ENCODE assay signal across 8 cellular contexts in the genomic region with DNA sequence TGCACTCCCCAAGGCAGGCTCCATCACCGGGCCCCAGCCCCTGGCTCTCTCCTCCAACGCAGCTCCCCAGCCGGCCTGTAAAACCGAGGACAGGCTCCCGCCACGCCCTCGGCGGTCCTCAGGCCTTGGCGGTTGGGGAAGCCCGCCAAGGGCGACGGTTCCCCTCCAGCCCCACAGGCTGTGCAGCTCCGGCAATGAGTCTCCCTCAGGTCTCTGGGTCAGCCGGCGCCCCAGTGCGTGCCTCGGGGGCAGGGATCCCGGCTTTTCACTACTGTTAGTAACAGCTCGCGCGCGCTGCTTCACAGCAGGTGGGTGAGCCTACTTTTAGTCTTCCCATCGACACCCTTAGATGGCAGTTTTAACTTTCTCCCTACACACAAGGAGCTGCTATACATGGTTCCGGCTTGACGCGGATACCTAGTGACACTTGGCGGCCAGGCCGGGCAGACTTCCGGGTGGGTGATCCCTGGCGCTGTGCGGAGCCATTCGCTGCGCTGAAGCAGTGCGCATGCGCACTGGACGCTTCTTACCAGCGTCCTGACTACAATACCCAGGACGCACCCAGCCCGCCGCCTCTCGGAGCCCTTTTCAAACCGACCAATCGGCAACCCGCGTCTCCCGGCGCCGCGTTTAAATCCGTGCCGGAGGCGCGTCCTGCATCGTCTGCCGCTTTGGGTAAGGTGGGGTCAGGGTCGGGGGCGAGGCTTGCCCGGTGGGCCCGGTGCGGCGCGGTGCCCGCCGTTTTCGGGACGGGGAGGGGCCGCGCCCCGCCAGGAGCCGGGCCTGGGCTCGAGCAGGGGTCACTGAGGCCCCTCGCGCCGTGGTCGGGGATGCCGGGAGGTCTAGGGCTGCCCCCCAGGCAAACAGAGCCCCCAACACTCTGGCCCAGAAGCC. TPM values are rescaled to one million over a fixed set of nuclear protein-coding genes. Genes with fewer than 3 reads are reported as not detected.
DNase-seq lines count a peak whose midpoint lies in the region; ATAC-seq, FAIRE-seq and TF ChIP-seq lines count a peak whose summit lies in the region.

A gene with protein sequence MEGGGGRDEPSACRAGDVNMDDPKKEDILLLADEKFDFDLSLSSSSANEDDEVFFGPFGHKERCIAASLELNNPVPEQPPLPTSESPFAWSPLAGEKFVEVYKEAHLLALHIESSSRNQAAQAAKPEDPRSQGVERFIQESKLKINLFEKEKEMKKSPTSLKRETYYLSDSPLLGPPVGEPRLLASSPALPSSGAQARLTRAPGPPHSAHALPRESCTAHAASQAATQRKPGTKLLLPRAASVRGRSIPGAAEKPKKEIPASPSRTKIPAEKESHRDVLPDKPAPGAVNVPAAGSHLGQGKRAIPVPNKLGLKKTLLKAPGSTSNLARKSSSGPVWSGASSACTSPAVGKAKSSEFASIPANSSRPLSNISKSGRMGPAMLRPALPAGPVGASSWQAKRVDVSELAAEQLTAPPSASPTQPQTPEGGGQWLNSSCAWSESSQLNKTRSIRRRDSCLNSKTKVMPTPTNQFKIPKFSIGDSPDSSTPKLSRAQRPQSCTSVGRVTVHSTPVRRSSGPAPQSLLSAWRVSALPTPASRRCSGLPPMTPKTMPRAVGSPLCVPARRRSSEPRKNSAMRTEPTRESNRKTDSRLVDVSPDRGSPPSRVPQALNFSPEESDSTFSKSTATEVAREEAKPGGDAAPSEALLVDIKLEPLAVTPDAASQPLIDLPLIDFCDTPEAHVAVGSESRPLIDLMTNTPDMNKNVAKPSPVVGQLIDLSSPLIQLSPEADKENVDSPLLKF (plus strand): TSS at position 614 of the 894 bp plus-strand sequence. CDS start 531 bp downstream, outside the sequence.

- peak; percentile 35 for TF ChIP-seq CTCF in D721Med (IDR thresholded peaks at IDR 0.05; ENCODE audit: insufficient read depth, missing control alignments)
- TF ChIP-seq CTCF in OCI-LY3 (IDR thresholded peaks at IDR 0.05; ENCODE audit: low read depth, low read length) = peak; percentile 53
- no peak for TF ChIP-seq CTCF in endothelial cell of umbilical vein (IDR thresholded peaks at IDR 0.05; ENCODE audit: extremely low read depth in 1 of 2, insufficient read depth in 1 of 2, low read depth in 1 of 2, low read length in 2 of 2)

- DNase-seq in D721Med (ENCODE audit: insufficient read length, low spot score) (peak; percentile 86), HuH-7 (ENCODE audit: low spot score) (peak; percentile 100), activated T-cell treated with anti-CD3 and anti-CD28 coated beads for 1 hour (ENCODE audit: low read depth) (peak; percentile 95), endothelial cell of umbilical vein (ENCODE audit: low read depth, low spot score) (peak; percentile 97), middle frontal gyrus (ENCODE audit: extremely low spot score, low spot score) (peak; percentile 95)
- DNase-seq in stimulated activated CD8-positive, alpha-beta memory T cell treated with anti-CD3 and anti-CD28 coated beads, Interleukin-2, amount 100 ng/mL, for 48 hours (ENCODE audit: low read depth in 2 of 2) = peak; percentile 96 to 97

- BruUV-seq in endothelial cell of umbilical vein (replicated peaks; lab: Mats Ljungman, UMichigan) = TSS peak; percentile 55

- no peaks in the 10 kb centered on the region for H3K9me1 ChIP-seq in endothelial cell of umbilical vein (replicated peaks; ENCODE audit: control insufficient read depth, extremely low read depth, insufficient read depth, low read length)

- H2AFZ ChIP-seq in OCI-LY3 (ENCODE audit: low read depth, low read length) (peak within 1 kb of the TSS; percentile 28; the same call in 1 of the 2 replicates), endothelial cell of umbilical vein (ENCODE audit: low read depth, low read length) (peak within 1 kb of the TSS; percentile 71)

- H3K79me2 ChIP-seq in OCI-LY3 (ENCODE audit: low read length) (peaks cover 45% of the 10 kb centered on the region), endothelial cell of umbilical vein (ENCODE audit: control insufficient read depth, insufficient read depth, low read length) (peaks cover 41% of the 10 kb centered on the region)

- FAIRE-seq in D721Med (lab: Jason Lieb, UNC) (no peak), endothelial cell of umbilical vein (lab: Jason Lieb, UNC) (peak; percentile 95)

- peak; percentile 71 for TF ChIP-seq POLR2A in endothelial cell of umbilical vein (IDR thresholded peaks at IDR 0.05; ENCODE audit: low read depth, low read length)

- H3K36me3 ChIP-seq in OCI-LY3 (replicated peaks; ENCODE audit: low read depth, low read length) (peaks cover 28% of the 10 kb centered on the region), endothelial cell of umbilical vein (ENCODE audit: control insufficient read depth in 2 of 2, extremely low read depth in 1 of 2, insufficient read depth in 2 of 2, low read length in 2 of 2) (peaks cover 8 to 16% of the 10 kb centered on the region in 2 experiments)

- CTCF ChIA-PET in endothelial cell of umbilical vein (lab: Charles Lee) = interaction anchor here (1.0 to 3.0 kb wide), 6 partner anchors 9 to 176 kb away, joined by 3 to 12 read pairs (median 4); a partner anchor contains a TSS

- dilution Hi-C loops in endothelial cell of umbilical vein (cut with MboI; ENCODE audit: extremely low pct_ligation_motif_present, low sequenced_read_pairs) = no loop called here

- peak within 1 kb of the TSS; percentile 96 for H3K4me2 ChIP-seq in OCI-LY3 (ENCODE audit: low read length)
- H3K4me2 ChIP-seq in endothelial cell of umbilical vein (ENCODE audit: insufficient read depth, low read length) = peak within 1 kb of the TSS; percentile 53

- peak within 1 kb of the TSS; percentile 72 for H3K27ac ChIP-seq in OCI-LY3 (ENCODE audit: low read length)
- peak within 1 kb of the TSS; percentile 65 for H3K27ac ChIP-seq in endothelial cell of umbilical vein (ENCODE audit: insufficient read depth, low read depth, low read length)

- intact Hi-C loops in endothelial cell of umbilical vein (cut with micrococcal nuclease) = loop anchor here (1.0 to 5.0 kb wide), 5 partner anchors 29 to 299 kb away; a partner anchor contains a TSS

- no peaks in the 10 kb centered on the region for H3K9me3 ChIP-seq in OCI-LY3 (ENCODE audit: insufficient read depth, low read length)
- no peaks in the 10 kb centered on the region for H3K9me3 ChIP-seq in endothelial cell of umbilical vein (replicated peaks; ENCODE audit: control insufficient read depth, insufficient read depth, low read length)

- POLR2A ChIA-PET in endothelial cell of umbilical vein (lab: Charles Lee) = interaction anchor here (1.2 kb wide), 1 partner anchor 29 kb away, joined by 3 read pairs; a partner anchor contains a TSS

- H3K27me3 ChIP-seq in OCI-LY3 (ENCODE audit: low read depth, low read length) (no peaks in the 10 kb centered on the region), endothelial cell of umbilical vein (ENCODE audit: control insufficient read depth in 2 of 2, insufficient read depth in 2 of 2, low read length in 2 of 2) (no peaks in the 10 kb centered on the region)

- H3K4me3 ChIP-seq in OCI-LY3 (ENCODE audit: low read length) (peak within 1 kb of the TSS; percentile 95), endothelial cell of umbilical vein (replicated peaks in 1 of 3; ENCODE audit: insufficient read depth in 1 of 3, low read depth in 1 of 3, low read length in 3 of 3) (peak within 1 kb of the TSS; percentile 42 to 75 (median 73))

- H3K4me1 ChIP-seq in OCI-LY3 (ENCODE audit: low read length) = peaks cover 16% of the 10 kb centered on the region
- H3K4me1 ChIP-seq in endothelial cell of umbilical vein (ENCODE audit: control insufficient read depth, extremely low read depth, insufficient read depth, low read length) = peaks cover 14% of the 10 kb centered on the region

- H4K20me1 ChIP-seq in OCI-LY3 (ENCODE audit: insufficient read depth, low read length) (no peaks in the 10 kb centered on the region), endothelial cell of umbilical vein (replicated peaks; ENCODE audit: control insufficient read depth, extremely low read depth, insufficient read depth, low read length) (no peaks in the 10 kb centered on the region)

- ATAC-seq in GM21515 (IDR thresholded peaks at IDR 0.05; ENCODE audit: unreplicated experiment) = peak; percentile 89

- H3K9ac ChIP-seq in OCI-LY3 (ENCODE audit: low read length) (peak within 1 kb of the TSS; percentile 85), endothelial cell of umbilical vein (replicated peaks; ENCODE audit: extremely low read depth, insufficient read depth, low read length) (peak within 1 kb of the TSS; percentile 54)

TF ChIP-seq in endothelial cell of umbilical vein, 7 proteins besides CTCF, POLR2A, EP300 and RAD21:
- TF ChIP-seq MYC (IDR thresholded peaks at IDR 0.05; ENCODE audit: low read depth, low read length) (peak; percentile 8), POLR2AphosphoS5 (IDR thresholded peaks at IDR 0.05; ENCODE audit: insufficient read depth, low read depth, low read length) (peak; percentile 70), GATA2 (IDR thresholded peaks at IDR 0.05; ENCODE audit: insufficient read depth, insufficient read length, low read depth, low read length) (no peak)

RNA-seq across cellular contexts. Expression of the gene that starts here (rescaled TPM):
- 57.0 and 57.2 TPM in 2 replicates for total RNA-seq in endothelial cell of umbilical vein
- polyA plus RNA-seq in endothelial cell of umbilical vein = 22.5 and 25.9 TPM in 2 replicates
- 19.9 and 20.5 TPM in 2 replicates for polyA plus RNA-seq in endothelial cell of umbilical vein (2011; cell fraction: cytosol; rRNA removed)
- polyA plus RNA-seq in endothelial cell of umbilical vein (2011; cell fraction: nucleus; rRNA removed) = 53.4 and 57.7 TPM in 2 replicates
- 9.6 and 24.0 TPM in 2 replicates for polyA plus RNA-seq in endothelial cell of umbilical vein (2012)
- polyA minus RNA-seq in endothelial cell of umbilical vein = 15.1 and 19.5 TPM in 2 replicates
- 23.9 TPM for polyA minus RNA-seq in endothelial cell of umbilical vein (2011; cell fraction: cytosol; rRNA and poly(A)+ RNA removed)
- 19.8 and 21.3 TPM in 2 replicates for polyA minus RNA-seq in endothelial cell of umbilical vein (2011; cell fraction: nucleus; rRNA and poly(A)+ RNA removed)

Comparison
In these comparisons a context has a peak if more than half of its experiments do, and no peak if none do; other contexts are left out.
1. Peak in every context shown above with its lines: DNase-seq, ATAC-seq, H3K4me3 ChIP-seq and H3K27ac ChIP-seq.
2. CTCF ChIP-seq: peak in D721Med (single experiment) and OCI-LY3 (single experiment); none in endothelial cell of umbilical vein (0 of 2).